Comparison of ENCODE assay signal across 1 cellular context in genomic region chr6:169254456-169255316, GRCh38.
TF ChIP-seq lines count a peak whose summit lies in the region.

No MANE protein-coding gene starts in this region.

TF ChIP-seq in GM23338, 12 proteins besides CTCF, POLR2A, EP300 and RAD21 (continued from another document):
- no peak for TF ChIP-seq ZNF462 (CRISPR knock-in tag; IDR thresholded peaks at IDR 0.05)
- TF ChIP-seq EZH2phosphoT487 (IDR thresholded peaks at IDR 0.05; ENCODE audit: unreplicated experiment), result no peak
- TF ChIP-seq, protein P1, sequence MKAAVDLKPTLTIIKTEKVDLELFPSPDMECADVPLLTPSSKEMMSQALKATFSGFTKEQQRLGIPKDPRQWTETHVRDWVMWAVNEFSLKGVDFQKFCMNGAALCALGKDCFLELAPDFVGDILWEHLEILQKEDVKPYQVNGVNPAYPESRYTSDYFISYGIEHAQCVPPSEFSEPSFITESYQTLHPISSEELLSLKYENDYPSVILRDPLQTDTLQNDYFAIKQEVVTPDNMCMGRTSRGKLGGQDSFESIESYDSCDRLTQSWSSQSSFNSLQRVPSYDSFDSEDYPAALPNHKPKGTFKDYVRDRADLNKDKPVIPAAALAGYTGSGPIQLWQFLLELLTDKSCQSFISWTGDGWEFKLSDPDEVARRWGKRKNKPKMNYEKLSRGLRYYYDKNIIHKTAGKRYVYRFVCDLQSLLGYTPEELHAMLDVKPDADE (IDR thresholded peaks at IDR 0.05), result no peak
- TF ChIP-seq EZH2 (IDR thresholded peaks at IDR 0.05; ENCODE audit: low read depth, unreplicated experiment), result no peak
- TF ChIP-seq ZNF331 (CRISPR knock-in tag; IDR thresholded peaks at IDR 0.05; ENCODE audit: low read depth), result no peak
- TF ChIP-seq JUNB (IDR thresholded peaks at IDR 0.05; ENCODE audit: unreplicated experiment), result no peak
- TF ChIP-seq ZNF114 (CRISPR knock-in tag; IDR thresholded peaks at IDR 0.05), result no peak
- TF ChIP-seq NANOG (IDR thresholded peaks at IDR 0.05; ENCODE audit: borderline replicate concordance), result no peak
- no peak for TF ChIP-seq CREB1 (CRISPR knock-in tag; IDR thresholded peaks at IDR 0.05; ENCODE audit: low read depth)
- no peak for TF ChIP-seq POLR2AphosphoS5 (IDR thresholded peaks at IDR 0.05; ENCODE audit: low read depth)
